Comparison of ENCODE assay signal across 22 cellular contexts in genomic region chr1:23570001-23570691, GRCh38. TPM values are rescaled to one million over a fixed set of nuclear protein-coding genes. Genes with fewer than 3 reads are reported as not detected.
DNase-seq lines count a peak whose midpoint lies in the region; ATAC-seq, FAIRE-seq and TF ChIP-seq lines count a peak whose summit lies in the region.
"Had no signal": no experiment of that assay in that cellular context is flagged by ENCODE, and none has a peak within 500 bp of the region (broad histone marks: within the 10 kb centered on the region; RNA-seq: fewer than 3 reads in every experiment).

No MANE protein-coding gene starts in this region.

- H4K12ac ChIP-seq in trophoblast cell (ENCODE audit: low read depth, low read length): no peak overlapping the region

- no peak overlapping the region for H4K8ac ChIP-seq in trophoblast cell (ENCODE audit: low read depth, low read length)

- H3K9me3 Mint-ChIP-seq in activated B cell treated with CpG ODN at 0.5 μM for 24 hours: peaks cover 3% of the 10 kb centered on the region

- no peak for TF ChIP-seq POLR2A in endothelial cell of umbilical vein (IDR thresholded peaks at IDR 0.05; ENCODE audit: low read depth, low read length)

- peaks cover 69% of the 10 kb centered on the region for H3K4me1 Mint-ChIP-seq in activated B cell treated with CpG ODN at 0.5 μM for 24 hours

- H3K27me3 Mint-ChIP-seq in activated B cell treated with CpG ODN at 0.5 μM for 24 hours: no peaks in the 10 kb centered on the region

- CTCF ChIA-PET in HEK293 (lab: Yijun Ruan, JAX): interaction anchor here (1.1 to 1.9 kb wide), 5 partner anchors 11 to 95 kb away, joined by 4 to 8 read pairs (median 5); no protein-coding TSS in a partner anchor
- CTCF ChIA-PET in activated B cell treated with CpG ODN at 0.5 μM for 24 hours (lab: Charles Lee): interaction anchor here (0.9 to 31.5 kb wide), 4 partner anchors 12 to 65 kb away, joined by 3 to 872 read pairs (median 6); no protein-coding TSS in a partner anchor
- CTCF ChIA-PET in endothelial cell of umbilical vein (lab: Charles Lee): interaction anchor here (1.1 to 2.2 kb wide), 3 partner anchors 11 to 67 kb away, joined by 4 to 6 read pairs (median 5); no protein-coding TSS in a partner anchor

- no peak overlapping the region for H3K27ac ChIP-seq in HEK293 (ENCODE audit: extremely low read depth, low read depth, low read length)
- H3K27ac ChIP-seq in endothelial cell of umbilical vein (ENCODE audit: insufficient read depth, low read depth, low read length): no peak overlapping the region
- no peak overlapping the region for H3K27ac ChIP-seq in trophoblast cell (ENCODE audit: low read depth, low read length)
- H3K27ac ChIP-seq: GM23248, KMS-11, RWPE1 had no signal

- no peak overlapping the region for H4K91ac ChIP-seq in trophoblast cell (ENCODE audit: low read depth, low read length)

- no peaks in the 10 kb centered on the region for H3K4me1 ChIP-seq in HEK293 (ENCODE audit: control insufficient read depth, insufficient read depth, low read length)
- peaks cover 7% of the 10 kb centered on the region for H3K4me1 ChIP-seq in endothelial cell of umbilical vein (ENCODE audit: control insufficient read depth, extremely low read depth, insufficient read depth, low read length)
- peaks cover 23% of the 10 kb centered on the region in 2 experiments for H3K4me1 ChIP-seq in trophoblast cell (ENCODE audit: control insufficient read depth in 1 of 2, insufficient read depth in 2 of 2, low read length in 2 of 2)

- H4K20me1 ChIP-seq in endothelial cell of umbilical vein (replicated peaks; ENCODE audit: control insufficient read depth, extremely low read depth, insufficient read depth, low read length): no peaks in the 10 kb centered on the region

- intact Hi-C loops in activated B cell treated with CpG ODN at 0.5 μM for 24 hours (cut with micrococcal nuclease): no loop called here
- intact Hi-C loops in endothelial cell of umbilical vein (cut with micrococcal nuclease): no loop called here

- H3K79me1 ChIP-seq in trophoblast cell (ENCODE audit: low read length): peaks cover 27% of the 10 kb centered on the region

- H3K27me3 ChIP-seq in endothelial cell of umbilical vein (ENCODE audit: control insufficient read depth in 2 of 2, insufficient read depth in 2 of 2, low read length in 2 of 2): no peaks in the 10 kb centered on the region
- no peaks in the 10 kb centered on the region for H3K27me3 ChIP-seq in trophoblast cell (ENCODE audit: insufficient read depth, low read length)

- H3K4me2 ChIP-seq in endothelial cell of umbilical vein (ENCODE audit: insufficient read depth, low read length) (no peak overlapping the region), trophoblast cell (ENCODE audit: low read length) (no peak overlapping the region)
- H3K4me2 ChIP-seq: KMS-11 had no signal

- POLR2A ChIA-PET in HEK293 (lab: Yijun Ruan, JAX): interaction anchor here (3.4 kb wide), 1 partner anchor 11 kb away, joined by 16 read pairs; the partner anchor contains the start of gene ID3
- POLR2A ChIA-PET in activated B cell treated with CpG ODN at 0.5 μM for 24 hours (lab: Charles Lee): interaction anchor here (0.9 to 36.4 kb wide), 5 partner anchors 10 to 49 kb away, joined by 3 to 1151 read pairs (median 108); partner anchors contain the start of gene ID3
- POLR2A ChIA-PET in endothelial cell of umbilical vein (lab: Charles Lee): no interaction called here

- no peak overlapping the region for H3K18ac ChIP-seq in trophoblast cell (ENCODE audit: low read length)

- no peak overlapping the region for H2BK5ac ChIP-seq in trophoblast cell (ENCODE audit: low read depth, low read length, poor library complexity)

- ATAC-seq in activated B cell treated with CpG ODN at 0.5 μM for 24 hours (ENCODE audit: low read depth) (no peak), esophagus mucosa (no peak), GM19455 (IDR thresholded peaks at IDR 0.05; ENCODE audit: unreplicated experiment) (no peak), HG03039 (IDR thresholded peaks at IDR 0.05; ENCODE audit: unreplicated experiment) (no peak)
- ATAC-seq: PC-3, SK-N-SH treated with all-trans-retinoic acid at 6 μM for 48 hours had no signal

- H2BK12ac ChIP-seq in trophoblast cell (ENCODE audit: low read length): peak overlapping the region; percentile 7

- no peak overlapping the region for H3K14ac ChIP-seq in trophoblast cell (ENCODE audit: low read length)

- H3K36me3 ChIP-seq in HEK293 (ENCODE audit: control insufficient read depth in 2 of 2, insufficient read depth in 1 of 2, low read length in 2 of 2) (no peaks in the 10 kb centered on the region), endothelial cell of umbilical vein (ENCODE audit: control insufficient read depth in 2 of 2, extremely low read depth in 1 of 2, insufficient read depth in 2 of 2, low read length in 2 of 2) (no peaks in the 10 kb centered on the region), trophoblast cell (ENCODE audit: control insufficient read depth in 1 of 2, insufficient read depth in 2 of 2, low read length in 2 of 2) (no peaks in the 10 kb centered on the region)

- no peak overlapping the region for H3K4ac ChIP-seq in trophoblast cell (ENCODE audit: low read depth, low read length)

- peak; percentile 35 for FAIRE-seq in endothelial cell of umbilical vein (lab: Jason Lieb, UNC)

- no peak for DNase-seq in activated B cell treated with CpG ODN at 0.5 μM for 24 hours
- no peak for DNase-seq in endothelial cell of umbilical vein (ENCODE audit: low read depth, low spot score)
- no peak for DNase-seq in trophoblast cell
- DNase-seq in MV-4-11 (lab: John Stamatoyannopoulos, UW): no peak
- DNase-seq: AML-193, COR-L47, DMS 273 treated with DMSO at 0.1 percent for 48 hours, DND-41, GM23248, HCEC 1CT, NCI-H1417, NCI-H187, NCI-H226, PC-3, SIG-M5 had no signal

- no peaks in the 10 kb centered on the region for H3K9me1 ChIP-seq in endothelial cell of umbilical vein (replicated peaks; ENCODE audit: control insufficient read depth, extremely low read depth, insufficient read depth, low read length)

- H3K36me3 Mint-ChIP-seq in activated B cell treated with CpG ODN at 0.5 μM for 24 hours (ENCODE audit: low read depth): peaks cover 3% of the 10 kb centered on the region

- no peaks in the 10 kb centered on the region for H3K79me2 ChIP-seq in endothelial cell of umbilical vein (ENCODE audit: control insufficient read depth, insufficient read depth, low read length)
- H3K79me2 ChIP-seq in trophoblast cell (ENCODE audit: control insufficient read depth, insufficient read depth, low read length, poor library complexity): peaks cover 10% of the 10 kb centered on the region

- H3K9ac ChIP-seq in endothelial cell of umbilical vein (replicated peaks; ENCODE audit: extremely low read depth, insufficient read depth, low read length): no peak overlapping the region
- no peak overlapping the region for H3K9ac ChIP-seq in trophoblast cell (ENCODE audit: low read length)
- H3K9ac ChIP-seq: GM23248, KMS-11 had no signal

- H2AFZ ChIP-seq in endothelial cell of umbilical vein (ENCODE audit: low read depth, low read length) (no peak overlapping the region), trophoblast cell (ENCODE audit: insufficient read depth, low read length, poor library complexity) (no peak overlapping the region)
- H2AFZ ChIP-seq: GM23248 had no signal

- no peaks in the 10 kb centered on the region for H3K9me3 ChIP-seq in HEK293 (ENCODE audit: control insufficient read depth, insufficient read depth, low read depth, low read length)
- H3K9me3 ChIP-seq in endothelial cell of umbilical vein (replicated peaks; ENCODE audit: control insufficient read depth, insufficient read depth, low read length): no peaks in the 10 kb centered on the region
- no peaks in the 10 kb centered on the region for H3K9me3 ChIP-seq in trophoblast cell (ENCODE audit: insufficient read depth, low read depth, low read length)

- H3K4me3 ChIP-seq in HEK293 (ENCODE audit: low read depth, low read length) (no peak overlapping the region), endothelial cell of umbilical vein (replicated peaks in 1 of 3; ENCODE audit: insufficient read depth in 1 of 3, low read depth in 1 of 3, low read length in 3 of 3) (no peak overlapping the region), trophoblast cell (ENCODE audit: low read depth, low read length) (no peak overlapping the region)
- H3K4me3 ChIP-seq: GM23248 had no signal

- no peak overlapping the region for H2AK5ac ChIP-seq in trophoblast cell (ENCODE audit: low read length)

- BruUV-seq in endothelial cell of umbilical vein (replicated peaks; lab: Mats Ljungman, UMichigan): no TSS peak

- H3K27ac Mint-ChIP-seq in activated B cell treated with CpG ODN at 0.5 μM for 24 hours: no peak overlapping the region

- no peak overlapping the region for H2BK120ac ChIP-seq in trophoblast cell (ENCODE audit: insufficient read depth, low read length, poor library complexity)

- dilution Hi-C loops in endothelial cell of umbilical vein (cut with MboI; ENCODE audit: extremely low pct_ligation_motif_present, low sequenced_read_pairs): no loop called here

- no CpG with 5 or more reads among the region's 4 CpGs for WGBS in trophoblast cell (ENCODE audit: extremely low coverage, insufficient coverage, insufficient read length)

- H3K4me3 Mint-ChIP-seq in activated B cell treated with CpG ODN at 0.5 μM for 24 hours: peak overlapping the region; percentile 38

- H3K23ac ChIP-seq in trophoblast cell (ENCODE audit: low read length): no peak overlapping the region

- no peak for TF ChIP-seq CTCF in HEK293 (tag by site-specific recombination; IDR thresholded peaks at IDR 0.05)
- no peak for TF ChIP-seq CTCF in activated B cell treated with CpG ODN at 0.5 μM for 24 hours (IDR thresholded peaks at IDR 0.05)
- no peak for TF ChIP-seq CTCF in endothelial cell of umbilical vein (IDR thresholded peaks at IDR 0.05; ENCODE audit: extremely low read depth in 1 of 2, insufficient read depth in 1 of 2, low read depth in 1 of 2, low read length in 2 of 2)

RNA-seq across cellular contexts. Expression of gene ID3, which starts 10.8 kb away (rescaled TPM):
- total RNA-seq in activated B cell treated with CpG ODN at 0.5 μM for 24 hours (195 and 205 TPM in 2 replicates), endothelial cell of umbilical vein (277 and 310 TPM in 2 replicates), esophagus mucosa (25.7 TPM)
- 783 and 971 TPM in 2 replicates for polyA plus RNA-seq in endothelial cell of umbilical vein
- polyA plus RNA-seq in endothelial cell of umbilical vein (2011; cell fraction: cytosol; rRNA removed): 696 and 743 TPM in 2 replicates
- polyA plus RNA-seq in endothelial cell of umbilical vein (2011; cell fraction: nucleus; rRNA removed): 934 and 1,004 TPM in 2 replicates
- polyA plus RNA-seq in endothelial cell of umbilical vein (2012): 264 and 295 TPM in 2 replicates
- 160 and 202 TPM in 2 replicates for polyA minus RNA-seq in endothelial cell of umbilical vein
- 421 TPM for polyA minus RNA-seq in endothelial cell of umbilical vein (2011; cell fraction: cytosol; rRNA and poly(A)+ RNA removed)
- 377 and 561 TPM in 2 replicates for polyA minus RNA-seq in endothelial cell of umbilical vein (2011; cell fraction: nucleus; rRNA and poly(A)+ RNA removed)
- 335 and 340 TPM in 2 replicates for polyA plus RNA-seq in trophoblast cell (2013)

RNA-seq across cellular contexts. Expression of gene E2F2, which starts 39.1 kb away (rescaled TPM):
- 2.4 and 3.4 TPM in 2 replicates for total RNA-seq in activated B cell treated with CpG ODN at 0.5 μM for 24 hours
- total RNA-seq in endothelial cell of umbilical vein: 5.0 and 5.6 TPM in 2 replicates
- 0.83 and 1.1 TPM in 2 replicates for polyA plus RNA-seq in endothelial cell of umbilical vein
- polyA plus RNA-seq in endothelial cell of umbilical vein (2011; cell fraction: cytosol; rRNA removed): 0.95 and 1.2 TPM in 2 replicates
- 1.9 and 2.0 TPM in 2 replicates for polyA plus RNA-seq in endothelial cell of umbilical vein (2011; cell fraction: nucleus; rRNA removed)
- polyA plus RNA-seq in endothelial cell of umbilical vein (2012): 1.1 and 1.6 TPM in 2 replicates
- 1.5 and 1.9 TPM in 2 replicates for polyA minus RNA-seq in endothelial cell of umbilical vein
- 11.7 TPM for polyA minus RNA-seq in endothelial cell of umbilical vein (2011; cell fraction: cytosol; rRNA and poly(A)+ RNA removed)
- 1.6 and 2.9 TPM in 2 replicates for polyA minus RNA-seq in endothelial cell of umbilical vein (2011; cell fraction: nucleus; rRNA and poly(A)+ RNA removed)
- 1.2 and 1.3 TPM in 2 replicates for polyA plus RNA-seq in trophoblast cell (2013)
- total RNA-seq in esophagus mucosa: 13.9 TPM
